In genomic region chrX:127302841-127303240, GRCh38 we compare ENCODE assay signal across 6 cellular contexts.
"Had no signal": no experiment of that assay in that cellular context is flagged by ENCODE, and none has a peak within 500 bp of the region (broad histone marks: within the 10 kb centered on the region; RNA-seq: fewer than 3 reads in every experiment).

No MANE protein-coding gene starts in this region.

- H3K9ac ChIP-seq: KMS-11 had no signal

- H3K4me2 ChIP-seq: KMS-11 had no signal

- H3K4me3 ChIP-seq: K562 had no signal

- ATAC-seq: K562 had no signal

- FAIRE-seq: HTR-8/SVneo, K562 had no signal

- DNase-seq: KBM-7, KG1 had no signal

- H3K27ac ChIP-seq: HL-60, KMS-11 had no signal
